Comparison of ENCODE assay signal across 28 cellular contexts in genomic region chr1:43543567-43543966, GRCh38. TPM values are rescaled to one million over a fixed set of nuclear protein-coding genes. Genes with fewer than 3 reads are reported as not detected.
DNase-seq lines count a peak whose midpoint lies in the region; ATAC-seq, FAIRE-seq and TF ChIP-seq lines count a peak whose summit lies in the region.
"Had no signal": no experiment of that assay in that cellular context is flagged by ENCODE, and none has a peak within 500 bp of the region (broad histone marks: within the 10 kb centered on the region; RNA-seq: fewer than 3 reads in every experiment).

No MANE protein-coding gene starts in this region.

- H3K27ac ChIP-seq in Peyer's patch (peak overlapping the region in 3 of 4 donors; percentile 76 to 94 (median 85)), muscle layer of duodenum (ENCODE audit: low read length) (peak overlapping the region; percentile 45), stomach smooth muscle (ENCODE audit: low read length) (peak overlapping the region; percentile 2)
- H3K27ac ChIP-seq: brain microvascular endothelial cell, colonic mucosa, psoas muscle, SJSA1 had no signal

- H3K4me3 ChIP-seq in Peyer's patch (peak overlapping the region in 2 of 4 donors; percentile 6 to 22), muscle layer of duodenum (ENCODE audit: low read depth in 1 of 2, low read length in 2 of 2) (no peak overlapping the region), stomach smooth muscle (ENCODE audit: low read length in 2 of 2) (no peak overlapping the region)
- H3K4me3 ChIP-seq: colonic mucosa, psoas muscle, SJSA1 had no signal

- H3K36me3 ChIP-seq in Peyer's patch (peaks cover 0 to 7% (median 0%) of the 10 kb centered on the region in 3 donors), muscle layer of duodenum (ENCODE audit: control insufficient read depth in 1 of 2, insufficient read depth in 2 of 2, low read length in 2 of 2) (no peaks in the 10 kb centered on the region), stomach smooth muscle (ENCODE audit: control insufficient read depth in 2 of 2, insufficient read depth in 2 of 2, low read length in 2 of 2) (peaks cover 9 to 13% of the 10 kb centered on the region in 2 donors)
- H3K36me3 ChIP-seq: brain microvascular endothelial cell, colonic mucosa had no signal

- H3K27me3 ChIP-seq in Peyer's patch (no peaks in the 10 kb centered on the region), muscle layer of duodenum (ENCODE audit: low read depth, low read length) (no peaks in the 10 kb centered on the region), stomach smooth muscle (ENCODE audit: control insufficient read depth in 1 of 2, insufficient read depth in 2 of 2, low read length in 2 of 2) (no peaks in the 10 kb centered on the region)
- H3K27me3 ChIP-seq: brain microvascular endothelial cell, colonic mucosa, SJSA1 had no signal

- H3K4me3 Mint-ChIP-seq in endothelial cell (ENCODE audit: unreplicated experiment) = peak overlapping the region; percentile 9
- H3K4me3 Mint-ChIP-seq: activated CD4-positive, alpha-beta T cell treated with anti-CD3 and anti-CD28 coated beads, Interleukin-2, amount 10 ng/mL, durations not matched to agents 24 days and 14 days; activated naive CD8-positive, alpha-beta T cell treated with anti-CD3 and anti-CD28 coated beads, Interleukin-2, amount 10 ng/mL, durations not matched to agents 7 days and 5 days; CD14-positive monocyte; natural killer cell treated with Interleukin-12 subunit alpha and Interleukin-12 subunit beta and Interleukin-15 and Interleukin-18, amount 100 ng/mL, for 72 hours; T-helper 1 cell treated with Interleukin-12 subunit alpha and Interleukin-12 subunit beta and Interleukin-4 antibody, amounts not matched to agents 30 μg/mL and 1 μg/mL, for 36 hours had no signal

- ATAC-seq in GM21825 (IDR thresholded peaks at IDR 0.05; ENCODE audit: unreplicated experiment) = no peak
- ATAC-seq: left cardiac atrium; natural killer cell treated with Interleukin-12 subunit alpha and Interleukin-12 subunit beta and Interleukin-15 and Interleukin-18, amount 100 ng/mL, for 72 hours; psoas muscle had no signal

- peaks cover 8% of the 10 kb centered on the region for H3K27me3 Mint-ChIP-seq in endothelial cell (ENCODE audit: unreplicated experiment)
- H3K27me3 Mint-ChIP-seq: activated CD4-positive, alpha-beta T cell treated with anti-CD3 and anti-CD28 coated beads, Interleukin-2, amount 10 ng/mL, durations not matched to agents 24 days and 14 days; natural killer cell treated with Interleukin-12 subunit alpha and Interleukin-12 subunit beta and Interleukin-15 and Interleukin-18, amount 100 ng/mL, for 72 hours had no signal

- no peak for FAIRE-seq in GM12892 (lab: Jason Lieb, UNC)
- FAIRE-seq: D721Med, urothelium cell line had no signal

- H3K9me3 ChIP-seq in Peyer's patch = no peaks in the 10 kb centered on the region
- no peaks in the 10 kb centered on the region for H3K9me3 ChIP-seq in muscle layer of duodenum (ENCODE audit: control insufficient read depth in 1 of 2, low read length in 2 of 2)
- no peaks in the 10 kb centered on the region for H3K9me3 ChIP-seq in stomach smooth muscle (ENCODE audit: control insufficient read depth in 2 of 2, low read length in 2 of 2)
- H3K9me3 ChIP-seq: colonic mucosa, psoas muscle, SJSA1 had no signal

- H3K27ac Mint-ChIP-seq in endothelial cell (ENCODE audit: unreplicated experiment) = no peak overlapping the region
- H3K27ac Mint-ChIP-seq: activated CD4-positive, alpha-beta T cell treated with anti-CD3 and anti-CD28 coated beads, Interleukin-2, amount 10 ng/mL, durations not matched to agents 24 days and 14 days; activated naive CD8-positive, alpha-beta T cell treated with anti-CD3 and anti-CD28 coated beads, Interleukin-2, amount 10 ng/mL, durations not matched to agents 7 days and 5 days; activated T-helper 2 cell treated with anti-CD3 and anti-CD28 coated beads, Interferon-gamma antibody, Interleukin-2, Interleukin-4, amounts not matched to agents 10 μg/mL and 5 μg/mL and 100 μg/mL, durations not matched to agents 14 hours and 24 hours and 36 hours; CD14-positive monocyte; natural killer cell treated with Interleukin-12 subunit alpha and Interleukin-12 subunit beta and Interleukin-15 and Interleukin-18, amount 100 ng/mL, for 72 hours; T-helper 1 cell treated with Interleukin-12 subunit alpha and Interleukin-12 subunit beta and Interleukin-4 antibody, amounts not matched to agents 30 μg/mL and 1 μg/mL, for 36 hours had no signal

- DNase-seq in Peyer's patch (peak in 2 of 3 donors; percentile 75 to 82), endothelial cell (ENCODE audit: low spot score) (no peak), GM12892 (ENCODE audit: insufficient read length) (no peak), SW480 (ENCODE audit: low spot score) (no peak), AG08395 (ENCODE audit: low spot score) (no peak)
- DNase-seq: ACHN; activated CD4-positive, alpha-beta T cell treated with anti-CD3 and anti-CD28 coated beads, Interleukin-2, amount 10 ng/mL, durations not matched to agents 24 days and 14 days; activated naive CD8-positive, alpha-beta T cell treated with anti-CD3 and anti-CD28 coated beads, Interleukin-2, amount 10 ng/mL, durations not matched to agents 7 days and 5 days; brain microvascular endothelial cell; left cardiac atrium; mesendoderm; NCI-H1105 treated with DMSO at 0.1 percent for 48 hours; NCI-H2081; NCI-H446; stimulated activated CD4-positive, alpha-beta T cell treated with anti-CD3 and anti-CD28 coated beads, Interleukin-2, amount 100 ng/mL, for 48 hours; stimulated activated naive CD4-positive, alpha-beta T cell had no signal

- no peaks in the 10 kb centered on the region for H3K9me3 Mint-ChIP-seq in endothelial cell (ENCODE audit: unreplicated experiment)
- H3K9me3 Mint-ChIP-seq: activated CD4-positive, alpha-beta T cell treated with anti-CD3 and anti-CD28 coated beads, Interleukin-2, amount 10 ng/mL, durations not matched to agents 24 days and 14 days; activated naive CD8-positive, alpha-beta T cell treated with anti-CD3 and anti-CD28 coated beads, Interleukin-2, amount 10 ng/mL, durations not matched to agents 7 days and 5 days; activated T-helper 2 cell treated with anti-CD3 and anti-CD28 coated beads, Interferon-gamma antibody, Interleukin-2, Interleukin-4, amounts not matched to agents 10 μg/mL and 5 μg/mL and 100 μg/mL, durations not matched to agents 14 hours and 24 hours and 36 hours; CD14-positive monocyte; natural killer cell treated with Interleukin-12 subunit alpha and Interleukin-12 subunit beta and Interleukin-15 and Interleukin-18, amount 100 ng/mL, for 72 hours; T-helper 1 cell treated with Interleukin-12 subunit alpha and Interleukin-12 subunit beta and Interleukin-4 antibody, amounts not matched to agents 30 μg/mL and 1 μg/mL, for 36 hours had no signal

- TF ChIP-seq CTCF in Peyer's patch (IDR thresholded peaks at IDR 0.05) (no peak), endothelial cell (IDR thresholded peaks at IDR 0.05; ENCODE audit: unreplicated experiment) (no peak)

- no peak overlapping the region for H3K9ac ChIP-seq in stomach smooth muscle (ENCODE audit: low read length in 2 of 2)

- peak; percentile 27 to 73 for TF ChIP-seq POLR2A in Peyer's patch (IDR thresholded peaks at IDR 0.05)
- TF ChIP-seq POLR2A in GM12892 (IDR thresholded peaks at IDR 0.05; ENCODE audit: low read depth, low read length) = no peak

- peaks cover 21% of the 10 kb centered on the region for H3K36me3 Mint-ChIP-seq in endothelial cell (ENCODE audit: low read depth, unreplicated experiment)
- H3K36me3 Mint-ChIP-seq: activated naive CD8-positive, alpha-beta T cell treated with anti-CD3 and anti-CD28 coated beads, Interleukin-2, amount 10 ng/mL, durations not matched to agents 7 days and 5 days; CD14-positive monocyte; natural killer cell treated with Interleukin-12 subunit alpha and Interleukin-12 subunit beta and Interleukin-15 and Interleukin-18, amount 100 ng/mL, for 72 hours had no signal

- peaks cover 19% of the 10 kb centered on the region for H3K4me1 Mint-ChIP-seq in endothelial cell (ENCODE audit: unreplicated experiment)
- H3K4me1 Mint-ChIP-seq: activated CD4-positive, alpha-beta T cell treated with anti-CD3 and anti-CD28 coated beads, Interleukin-2, amount 10 ng/mL, durations not matched to agents 24 days and 14 days had no signal

- H3K4me1 ChIP-seq in Peyer's patch = peaks cover 0 to 82% (median 10%) of the 10 kb centered on the region in 4 donors
- peaks cover 17 to 21% of the 10 kb centered on the region in 2 donors for H3K4me1 ChIP-seq in muscle layer of duodenum (ENCODE audit: control insufficient read depth in 1 of 2, insufficient read depth in 2 of 2, low read length in 2 of 2)
- H3K4me1 ChIP-seq in stomach smooth muscle (ENCODE audit: control insufficient read depth, insufficient read depth, low read length) = peaks cover 34% of the 10 kb centered on the region
- H3K4me1 ChIP-seq: psoas muscle, SJSA1 had no signal

RNA-seq across cellular contexts. Expression of gene PTPRF, which starts 12.9 kb away (rescaled TPM):
- 100 to 1,000 TPM; 149 to 613 (median 528) TPM for total RNA-seq in Peyer's patch
- total RNA-seq in endothelial cell (ENCODE audit: unreplicated experiment) = 145 TPM
- polyA plus RNA-seq in GM12892 (2012; ENCODE audit: missing spikeins) = 1.3 TPM
- polyA plus RNA-seq: CD14-positive monocyte had no signal

Comparison
In these comparisons a context has a peak if more than half of its experiments do, and no peak if none do; other contexts are left out.
1. DNase-seq: peak in Peyer's patch (2 of 3); none in endothelial cell (single experiment), GM12892 (single experiment), SW480 (single experiment) and AG08395 (single experiment).
2. H3K27ac ChIP-seq: peak in every context shown above with its lines; median percentile 85 in Peyer's patch; 45 in muscle layer of duodenum; 2 in stomach smooth muscle.